In genomic region chr2:25938345-25938744, GRCh38 we compare ENCODE assay signal across 16 cellular contexts. TPM values are rescaled to one million over a fixed set of nuclear protein-coding genes. Genes with fewer than 3 reads are reported as not detected.
DNase-seq lines count a peak whose midpoint lies in the region; ATAC-seq and TF ChIP-seq lines count a peak whose summit lies in the region.
"Had no signal": no experiment of that assay in that cellular context is flagged by ENCODE, and none has a peak within 500 bp of the region (broad histone marks: within the 10 kb centered on the region; RNA-seq: fewer than 3 reads in every experiment).

No MANE protein-coding gene starts in this region.

- 79% methylated on average over 6 of the region's 6 CpGs for WGBS in right cardiac atrium

- H3K27ac Mint-ChIP-seq in activated naive CD4-positive, alpha-beta T cell treated with anti-CD3 and anti-CD28 coated beads for 36 hours = no peak overlapping the region
- H3K27ac Mint-ChIP-seq in progenitor cell of endocrine pancreas = no peak overlapping the region
- H3K27ac Mint-ChIP-seq: activated naive CD8-positive, alpha-beta T cell; dendritic cell treated with granulocyte-macrophage colony-stimulating factor and Interleukin-4, amounts not matched to agents 40 ng/mL and 50 ng/mL, for 4 days; neural progenitor cell had no signal

- no peak for TF ChIP-seq CTCF in progenitor cell of endocrine pancreas (IDR thresholded peaks at IDR 0.05; ENCODE audit: unreplicated experiment)

- peak overlapping the region; percentile 82 for H3K27ac ChIP-seq in cingulate gyrus (ENCODE audit: low read depth, low read length)
- H3K27ac ChIP-seq in right cardiac atrium (ENCODE audit: low read length) = peak overlapping the region; percentile 78
- H3K27ac ChIP-seq: brain microvascular endothelial cell, neural progenitor cell, tibial artery had no signal

- no peaks in the 10 kb centered on the region for H3K36me3 Mint-ChIP-seq in activated naive CD4-positive, alpha-beta T cell treated with anti-CD3 and anti-CD28 coated beads for 36 hours (ENCODE audit: low read depth)
- peaks cover 9% of the 10 kb centered on the region for H3K36me3 Mint-ChIP-seq in progenitor cell of endocrine pancreas (ENCODE audit: insufficient read depth)
- H3K36me3 Mint-ChIP-seq: activated naive CD8-positive, alpha-beta T cell had no signal

- CTCF ChIA-PET in activated naive CD4-positive, alpha-beta T cell treated with anti-CD3 and anti-CD28 coated beads for 36 hours (lab: Charles Lee) = no interaction called here

- no peaks in the 10 kb centered on the region for H3K9me3 Mint-ChIP-seq in activated naive CD4-positive, alpha-beta T cell treated with anti-CD3 and anti-CD28 coated beads for 36 hours
- H3K9me3 Mint-ChIP-seq in progenitor cell of endocrine pancreas (ENCODE audit: low read depth) = no peaks in the 10 kb centered on the region
- H3K9me3 Mint-ChIP-seq: activated T-helper 1 cell treated with anti-CD3 and anti-CD28 coated beads, Interleukin-12 subunit alpha, Interleukin-12 subunit beta, Interleukin-2, Interleukin-4 antibody, amounts not matched to agents 30 ng/mL and 10 ng/mL and 1 ng/mL, durations not matched to agents 14 hours and 24 hours and 36 hours; dendritic cell treated with granulocyte-macrophage colony-stimulating factor and Interleukin-4, amounts not matched to agents 40 ng/mL and 50 ng/mL, for 4 days; neural progenitor cell had no signal

- intact Hi-C loops in right cardiac atrium (cut with DNase I) (no loop called here), posterior vena cava (cut with DNase I) (no loop called here)
- intact Hi-C loops in activated naive CD4-positive, alpha-beta T cell treated with anti-CD3 and anti-CD28 coated beads for 36 hours (cut with micrococcal nuclease) = no loop called here

- no peaks in the 10 kb centered on the region for H3K27me3 ChIP-seq in right cardiac atrium (ENCODE audit: control insufficient read depth, insufficient read depth)
- H3K27me3 ChIP-seq: brain microvascular endothelial cell, neural progenitor cell, tibial artery had no signal

- no peaks in the 10 kb centered on the region for H3K4me1 ChIP-seq in right cardiac atrium (ENCODE audit: control insufficient read depth, insufficient read depth, low read length)
- H3K4me1 ChIP-seq: neural progenitor cell had no signal

- H3K4me3 Mint-ChIP-seq in activated naive CD4-positive, alpha-beta T cell treated with anti-CD3 and anti-CD28 coated beads for 36 hours = no peak overlapping the region
- no peak overlapping the region for H3K4me3 Mint-ChIP-seq in progenitor cell of endocrine pancreas (ENCODE audit: low read depth)
- H3K4me3 Mint-ChIP-seq: activated naive CD8-positive, alpha-beta T cell; activated T-helper 1 cell treated with anti-CD3 and anti-CD28 coated beads, Interleukin-12 subunit alpha, Interleukin-12 subunit beta, Interleukin-2, Interleukin-4 antibody, amounts not matched to agents 30 ng/mL and 10 ng/mL and 1 ng/mL, durations not matched to agents 14 hours and 24 hours and 36 hours; dendritic cell treated with granulocyte-macrophage colony-stimulating factor and Interleukin-4, amounts not matched to agents 40 ng/mL and 50 ng/mL, for 4 days; neural progenitor cell had no signal

- ATAC-seq in right cardiac atrium = peak; percentile 92 to 93
- ATAC-seq in HG03039 (IDR thresholded peaks at IDR 0.05; ENCODE audit: unreplicated experiment) = no peak

- H3K4me1 Mint-ChIP-seq in activated naive CD4-positive, alpha-beta T cell treated with anti-CD3 and anti-CD28 coated beads for 36 hours (ENCODE audit: low read depth) = no peaks in the 10 kb centered on the region
- H3K4me1 Mint-ChIP-seq in progenitor cell of endocrine pancreas (ENCODE audit: low read depth) = no peaks in the 10 kb centered on the region
- H3K4me1 Mint-ChIP-seq: neural progenitor cell had no signal

- no peaks in the 10 kb centered on the region for H3K9me3 ChIP-seq in right cardiac atrium (ENCODE audit: control insufficient read depth, low read length)
- H3K9me3 ChIP-seq: tibial artery had no signal

- no peaks in the 10 kb centered on the region for H3K27me3 Mint-ChIP-seq in activated naive CD4-positive, alpha-beta T cell treated with anti-CD3 and anti-CD28 coated beads for 36 hours (ENCODE audit: low read depth)
- H3K27me3 Mint-ChIP-seq in progenitor cell of endocrine pancreas = no peaks in the 10 kb centered on the region
- H3K27me3 Mint-ChIP-seq: activated naive CD8-positive, alpha-beta T cell; dendritic cell treated with granulocyte-macrophage colony-stimulating factor and Interleukin-4, amounts not matched to agents 40 ng/mL and 50 ng/mL, for 4 days had no signal

- DNase-seq in right cardiac atrium (peak; percentile 38 to 73 (median 68)), posterior vena cava (ENCODE audit: low spot score) (peak; percentile 47), progenitor cell of endocrine pancreas (ENCODE audit: low spot score, unreplicated experiment) (no peak), NCI-H526 (lab: John Stamatoyannopoulos, UW) (no peak)
- no peak for DNase-seq in activated naive CD4-positive, alpha-beta T cell treated with anti-CD3 and anti-CD28 coated beads for 36 hours
- DNase-seq: brain microvascular endothelial cell; H7; KG1; stimulated activated CD4-positive, alpha-beta T cell treated with anti-CD3 and anti-CD28 coated beads, Interleukin-15, amount 100 ng/mL, for 24 hours; tibial artery had no signal

- H3K4me3 ChIP-seq in right cardiac atrium (ENCODE audit: low read length) = no peak overlapping the region
- H3K4me3 ChIP-seq: neural progenitor cell, tibial artery had no signal

RNA-seq across cellular contexts. Expression of gene KIF3C, which starts 44.0 kb away (rescaled TPM):
- total RNA-seq in right cardiac atrium (1 to 10 TPM; 4.0 to 6.7 (median 4.9) TPM), posterior vena cava (10 to 100 TPM in 1 of 2 donors, 1 to 10 TPM in 1; 3.9 to 10.9 TPM), progenitor cell of endocrine pancreas (42.3 TPM in 2 replicates)
- 3.1 TPM for polyA plus RNA-seq in right cardiac atrium
- total RNA-seq in activated naive CD4-positive, alpha-beta T cell treated with anti-CD3 and anti-CD28 coated beads for 36 hours = 1 to 10 TPM; 3.0 to 3.4 TPM

Comparison
In these comparisons a context has a peak if more than half of its experiments do, and no peak if none do; other contexts are left out.
1. DNase-seq: peak in right cardiac atrium (3 of 3) and posterior vena cava (single experiment); none in activated naive CD4-positive, alpha-beta T cell treated with anti-CD3 and anti-CD28 coated beads for 36 hours (single experiment), progenitor cell of endocrine pancreas (single experiment) and NCI-H526 (0 of 2).